Comparison of ENCODE assay signal across 12 cellular contexts in the genomic region with DNA sequence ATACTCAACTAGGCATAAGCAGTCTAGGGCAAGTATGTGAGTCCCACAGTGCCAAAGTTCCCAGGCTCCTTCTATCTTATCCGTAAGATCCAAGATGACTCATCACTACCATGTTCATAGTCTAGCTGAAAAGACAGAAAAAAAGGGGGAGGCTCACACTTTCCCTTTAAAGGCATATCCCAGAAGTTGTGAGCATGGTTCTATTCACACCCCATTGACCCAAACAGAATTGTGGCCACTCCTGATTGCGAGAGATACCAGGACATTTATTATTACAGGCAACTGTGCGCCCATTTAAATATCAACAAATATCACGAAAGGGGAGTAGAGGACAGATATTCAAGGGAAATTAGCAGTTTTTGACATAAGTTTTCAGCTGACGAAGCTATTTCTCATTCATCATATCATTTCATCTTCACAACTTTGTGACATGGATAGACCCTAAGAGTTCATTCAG. TPM values are rescaled to one million over a fixed set of nuclear protein-coding genes. Genes with fewer than 3 reads are reported as not detected.
DNase-seq lines count a peak whose midpoint lies in the region; ATAC-seq and TF ChIP-seq lines count a peak whose summit lies in the region.
"Had no signal": no experiment of that assay in that cellular context is flagged by ENCODE, and none has a peak within 500 bp of the region (broad histone marks: within the 10 kb centered on the region; RNA-seq: fewer than 3 reads in every experiment).

No MANE protein-coding gene starts in this region.

- intact Hi-C loops in MCF 10A (cut with micrococcal nuclease) (no loop called here), breast epithelium (cut with DNase I; ENCODE audit: low total_unique reads) (no loop called here), left colon (cut with DNase I, micrococcal nuclease) (no loop called here)

- no peaks in the 10 kb centered on the region for H3K27me3 Mint-ChIP-seq in MCF 10A (ENCODE audit: insufficient read depth, unreplicated experiment)

- H3K9me3 Mint-ChIP-seq in MCF 10A (ENCODE audit: unreplicated experiment) = no peaks in the 10 kb centered on the region
- H3K9me3 Mint-ChIP-seq: activated T-cell treated with anti-CD3 and anti-CD28 coated beads, Interleukin-2, amount 50 U/mL, for 72 hours; natural killer cell treated with Interleukin-12 subunit alpha and Interleukin-12 subunit beta and Interleukin-15 and Interleukin-18, amount 100 ng/mL, for 72 hours had no signal

- CTCF ChIA-PET in MCF 10A (lab: Yijun Ruan, JAX) = interaction anchor here (0.6 to 7.6 kb wide), 10 partner anchors 11 to 106 kb away, joined by 3 to 52 read pairs (median 4); a partner anchor contains a TSS

- no peak for TF ChIP-seq POLR2A in breast epithelium (IDR thresholded peaks at IDR 0.05)
- no peak for TF ChIP-seq POLR2A in upper lobe of left lung (IDR thresholded peaks at IDR 0.05)

- H3K9me3 ChIP-seq in breast epithelium (no peaks in the 10 kb centered on the region), upper lobe of left lung (no peaks in the 10 kb centered on the region)

- H3K4me3 ChIP-seq in breast epithelium (no peak overlapping the region), cardiac fibroblast (replicated peaks in 1 of 2; ENCODE audit: low read depth in 2 of 2, low read length in 2 of 2) (no peak overlapping the region), upper lobe of left lung (no peak overlapping the region)

- peak; percentile 91 for ATAC-seq in left colon
- peak; percentile 49 to 89 for ATAC-seq in upper lobe of left lung (ENCODE audit: low FRiP score in 2 of 2)
- ATAC-seq in GM18873 (IDR thresholded peaks at IDR 0.05; ENCODE audit: low FRiP score, unreplicated experiment) = no peak
- ATAC-seq: activated T-cell treated with anti-CD3 and anti-CD28 coated beads, Interleukin-2, amount 50 U/mL, for 72 hours; natural killer cell treated with Interleukin-12 subunit alpha and Interleukin-12 subunit beta and Interleukin-15 and Interleukin-18, amount 100 ng/mL, for 72 hours had no signal

- BruUV-seq in MCF 10A (replicated peaks; lab: Mats Ljungman, UMichigan) = no TSS peak

- peaks cover 22% of the 10 kb centered on the region for H3K4me1 Mint-ChIP-seq in MCF 10A (ENCODE audit: insufficient read depth, unreplicated experiment)

- H3K27ac Mint-ChIP-seq in MCF 10A (ENCODE audit: low read depth, unreplicated experiment) = peak overlapping the region; percentile 60
- H3K27ac Mint-ChIP-seq: activated T-cell treated with anti-CD3 and anti-CD28 coated beads, Interleukin-2, amount 50 U/mL, for 72 hours; natural killer cell treated with Interleukin-12 subunit alpha and Interleukin-12 subunit beta and Interleukin-15 and Interleukin-18, amount 100 ng/mL, for 72 hours had no signal

- H3K36me3 Mint-ChIP-seq in MCF 10A (ENCODE audit: insufficient read depth, unreplicated experiment) = no peaks in the 10 kb centered on the region
- H3K36me3 Mint-ChIP-seq: natural killer cell treated with Interleukin-12 subunit alpha and Interleukin-12 subunit beta and Interleukin-15 and Interleukin-18, amount 100 ng/mL, for 72 hours had no signal

- WGBS in upper lobe of left lung, 2 donors = 84 to 87% methylated on average over 5 of the region's 5 CpGs

- H3K4me1 ChIP-seq in breast epithelium (no peaks in the 10 kb centered on the region), upper lobe of left lung (peaks cover 0 to 23% (median 17%) of the 10 kb centered on the region in 4 donors)

- peak; percentile 93 for DNase-seq in MCF 10A (ENCODE audit: unreplicated experiment)
- no peak for DNase-seq in breast epithelium (ENCODE audit: low spot score in 2 of 2)
- peak; percentile 86 to 94 for DNase-seq in cardiac fibroblast (ENCODE audit: low read depth in 2 of 2)
- DNase-seq in left colon = no peak
- no peak for DNase-seq in upper lobe of left lung
- DNase-seq in DMS 273 (lab: John Stamatoyannopoulos, UW; ENCODE audit: unreplicated experiment) = no peak
- DNase-seq in NCI-H1417 treated with DMSO at 0.1 percent for 48 hours (lab: John Stamatoyannopoulos, UW) = no peak
- DNase-seq: activated T-cell treated with anti-CD3 and anti-CD28 coated beads, Interleukin-2, amount 50 U/mL, for 72 hours; NCI-H2081; T-helper 2 cell had no signal

- TF ChIP-seq EP300 in upper lobe of left lung (IDR thresholded peaks at IDR 0.05) = no peak

- H3K27me3 ChIP-seq in breast epithelium (no peaks in the 10 kb centered on the region), upper lobe of left lung (no peaks in the 10 kb centered on the region)

- POLR2A ChIA-PET in MCF 10A (lab: Yijun Ruan, JAX) = interaction anchor here (0.6 to 3.2 kb wide), 10 partner anchors 8 to 66 kb away, joined by 3 to 21 read pairs (median 6); a partner anchor contains a TSS

- H3K27ac ChIP-seq in breast epithelium (peak overlapping the region in 1 of 2 donors; percentile 70), upper lobe of left lung (peak overlapping the region in 3 of 4 donors; percentile 57 to 75 (median 59))

- no peak overlapping the region for H3K4me3 Mint-ChIP-seq in MCF 10A (ENCODE audit: unreplicated experiment)
- H3K4me3 Mint-ChIP-seq: activated T-cell treated with anti-CD3 and anti-CD28 coated beads, Interleukin-2, amount 50 U/mL, for 72 hours; natural killer cell treated with Interleukin-12 subunit alpha and Interleukin-12 subunit beta and Interleukin-15 and Interleukin-18, amount 100 ng/mL, for 72 hours had no signal

- H3K36me3 ChIP-seq in breast epithelium (no peaks in the 10 kb centered on the region), upper lobe of left lung (no peaks in the 10 kb centered on the region)

- TF ChIP-seq CTCF in MCF 10A (IDR thresholded peaks at IDR 0.05; ENCODE audit: unreplicated experiment) (no peak), breast epithelium (IDR thresholded peaks at IDR 0.05) (no peak), cardiac fibroblast (IDR thresholded peaks at IDR 0.05; ENCODE audit: low read depth, low read length) (no peak), upper lobe of left lung (IDR thresholded peaks at IDR 0.05) (no peak)

RNA-seq across cellular contexts. Expression of a gene that starts 8.1 kb away (rescaled TPM):
- total RNA-seq in MCF 10A (2022) = 94.7 and 102 TPM in 2 replicates
- total RNA-seq in breast epithelium = 10 to 100 TPM; 72.2 to 93.4 (median 86.3) TPM
- 10 to 100 TPM; 37.2 TPM for total RNA-seq in left colon
- 100 to 1,000 TPM in 2 of 6 donors, 10 to 100 TPM in 4; 44.7 to 128 (median 87.7) TPM for total RNA-seq in upper lobe of left lung

RNA-seq across cellular contexts. Expression of a gene that starts 35.4 kb away (rescaled TPM):
- total RNA-seq in MCF 10A (2022) (20.6 and 55.7 TPM in 2 replicates), breast epithelium (10 to 100 TPM in 2 of 3 donors, 1 to 10 TPM in 1; 4.3 to 22.9 (median 13.5) TPM), left colon (10 to 100 TPM; 11.4 to 11.9 TPM), upper lobe of left lung (10 to 100 TPM; 10.5 to 65.0 (median 49.5) TPM)

RNA-seq across cellular contexts. Expression of a gene that starts 49.0 kb away (rescaled TPM):
- total RNA-seq in MCF 10A (2022) (0.37 TPM in 1 of 2 replicates, not detected in the other), breast epithelium (not detected), left colon (under 1 TPM; 0.31 to 0.42 TPM), upper lobe of left lung (under 1 TPM in 3 of 6 donors, not detected in 3; 0.15 to 0.23 (median 0.17) TPM)
- total RNA-seq: natural killer cell treated with Interleukin-12 subunit alpha and Interleukin-12 subunit beta and Interleukin-15 and Interleukin-18, amount 100 ng/mL, for 72 hours had no signal

Comparison
In these comparisons a context has a peak if more than half of its experiments do, and no peak if none do; other contexts are left out.
1. DNase-seq: peak in MCF 10A (single experiment) and cardiac fibroblast (2 of 2); none in breast epithelium (0 of 2), left colon (0 of 2), upper lobe of left lung (0 of 2), DMS 273 (single experiment) and NCI-H1417 treated with DMSO at 0.1 percent for 48 hours (single experiment).